ENCODE assay signal across 9 cellular contexts in the genomic region with DNA sequence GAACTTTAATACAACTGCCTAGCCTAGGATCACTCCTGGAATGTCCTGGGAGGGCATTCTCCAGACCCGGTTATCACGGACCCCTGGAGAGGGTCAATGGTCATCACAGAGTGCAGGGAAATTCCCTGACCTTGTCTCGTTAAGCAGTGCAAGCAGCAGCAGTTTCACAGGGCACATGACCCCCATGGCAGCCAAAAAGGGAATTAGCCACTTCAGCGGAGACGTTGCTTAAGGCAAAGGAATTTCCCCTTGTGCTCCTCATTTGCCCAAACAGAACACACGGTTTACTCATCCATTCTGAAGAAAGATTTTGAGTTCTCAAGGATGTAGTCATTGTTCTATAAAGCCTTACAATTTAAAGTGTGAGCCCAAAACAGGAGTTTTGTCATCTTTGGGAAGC.
DNase-seq lines count a peak whose midpoint lies in the region; ATAC-seq, FAIRE-seq and TF ChIP-seq lines count a peak whose summit lies in the region.
"Had no signal": no experiment of that assay in that cellular context is flagged by ENCODE, and none has a peak within 500 bp of the region (broad histone marks: within the 10 kb centered on the region; RNA-seq: fewer than 3 reads in every experiment).

No MANE protein-coding gene starts in this region.

- TF ChIP-seq CTCF in gastrocnemius medialis (IDR thresholded peaks at IDR 0.05 in 4 of 5, conservative IDR thresholded peaks at IDR 0.05 in 1 of 5): no peak

- POLR2A ChIA-PET in naive thymus-derived CD8-positive, alpha-beta T cell (lab: Charles Lee): no interaction called here

- H3K4me1 Mint-ChIP-seq in naive thymus-derived CD8-positive, alpha-beta T cell: no peaks in the 10 kb centered on the region

- H3K36me3 ChIP-seq in adipocyte (ENCODE audit: control insufficient read depth, insufficient read depth, low read length, severe bottlenecking): no peaks in the 10 kb centered on the region
- H3K36me3 ChIP-seq in gastrocnemius medialis: no peaks in the 10 kb centered on the region

- intact Hi-C loops in left ventricle myocardium superior (cut with micrococcal nuclease) (no loop called here), gastrocnemius medialis (cut with DNase I; ENCODE audit: low total_unique reads) (no loop called here)

- peaks cover 76% of the 10 kb centered on the region for H3K4me1 ChIP-seq in adipocyte (ENCODE audit: control insufficient read depth, insufficient read depth, low read length)
- H3K4me1 ChIP-seq in gastrocnemius medialis: peaks cover 3 to 4% of the 10 kb centered on the region in 2 donors

- ATAC-seq in left ventricle myocardium superior (peak; percentile 61), gastrocnemius medialis (peak; percentile 55 to 80)
- no peak for ATAC-seq in activated naive CD4-positive, alpha-beta T cell treated with anti-CD3 and anti-CD28 coated beads, Interleukin-2, amount 50 U/mL, for 72 hours
- no peak for ATAC-seq in naive thymus-derived CD8-positive, alpha-beta T cell

- TF ChIP-seq POLR2A in GM12892 (IDR thresholded peaks at IDR 0.05; ENCODE audit: low read depth, low read length) (no peak), gastrocnemius medialis (IDR thresholded peaks at IDR 0.05) (no peak)

- H3K27me3 Mint-ChIP-seq in naive thymus-derived CD8-positive, alpha-beta T cell: peaks cover 0 to 5% (median 0%) of the 10 kb centered on the region in 5 donors

- DNase-seq in GM12892 (ENCODE audit: insufficient read length) (no peak), adipocyte (ENCODE audit: low read depth) (peak; percentile 94), left ventricle myocardium superior (peak; percentile 33), gastrocnemius medialis (peak; percentile 44 to 64), AML-193 (lab: John Stamatoyannopoulos, UW) (no peak)
- DNase-seq in activated CD8-positive, alpha-beta memory T cell treated with anti-CD3 and anti-CD28 coated beads, Interleukin-2, amount 50 U/mL, for 48 hours: no peak
- DNase-seq in activated naive CD4-positive, alpha-beta T cell treated with anti-CD3 and anti-CD28 coated beads, Interleukin-2, amount 50 U/mL, for 72 hours (ENCODE audit: low spot score in 2 of 2): no peak
- no peak for DNase-seq in naive thymus-derived CD8-positive, alpha-beta T cell
- DNase-seq: activated naive CD4-positive, alpha-beta T cell had no signal

- no peaks in the 10 kb centered on the region for H3K9me3 Mint-ChIP-seq in activated naive CD4-positive, alpha-beta T cell treated with anti-CD3 and anti-CD28 coated beads, Interleukin-2, amount 50 U/mL, for 72 hours
- no peaks in the 10 kb centered on the region for H3K9me3 Mint-ChIP-seq in naive thymus-derived CD8-positive, alpha-beta T cell

- no peak overlapping the region for H3K27ac Mint-ChIP-seq in activated naive CD4-positive, alpha-beta T cell treated with anti-CD3 and anti-CD28 coated beads, Interleukin-2, amount 50 U/mL, for 72 hours
- no peak overlapping the region for H3K27ac Mint-ChIP-seq in naive thymus-derived CD8-positive, alpha-beta T cell

- peak overlapping the region in 1 of 4 donors; percentile 36 for H3K27ac ChIP-seq in gastrocnemius medialis

- in situ Hi-C loops in gastrocnemius medialis (cut with MboI; ENCODE audit: low sequenced_read_pairs in 4 of 4): loop anchor here in 2 of 4 donors (25.0 kb wide), 1 partner anchor 657 kb away; no protein-coding TSS in a partner anchor

- H3K36me3 Mint-ChIP-seq in activated naive CD4-positive, alpha-beta T cell treated with anti-CD3 and anti-CD28 coated beads, Interleukin-2, amount 50 U/mL, for 72 hours: no peaks in the 10 kb centered on the region
- H3K36me3 Mint-ChIP-seq in naive thymus-derived CD8-positive, alpha-beta T cell: no peaks in the 10 kb centered on the region

- H3K9ac ChIP-seq in adipocyte (ENCODE audit: low read length): peak overlapping the region; percentile 81

- H3K27me3 ChIP-seq in adipocyte (replicated peaks; ENCODE audit: control insufficient read depth, insufficient read depth, low read length) (no peaks in the 10 kb centered on the region), gastrocnemius medialis (no peaks in the 10 kb centered on the region)

- H3K9me3 ChIP-seq in adipocyte (ENCODE audit: control insufficient read depth, low read length) (no peaks in the 10 kb centered on the region), gastrocnemius medialis (no peaks in the 10 kb centered on the region)

- H3K4me3 Mint-ChIP-seq in naive thymus-derived CD8-positive, alpha-beta T cell: no peak overlapping the region

- FAIRE-seq in GM12892 (lab: Jason Lieb, UNC): peak; percentile 70

- H3K4me3 ChIP-seq in adipocyte (ENCODE audit: low read length) (peak overlapping the region; percentile 33), gastrocnemius medialis (no peak overlapping the region)

Comparison
In these comparisons a context has a peak if more than half of its experiments do, and no peak if none do; other contexts are left out.
1. DNase-seq: peak in adipocyte (single experiment), left ventricle myocardium superior (single experiment) and gastrocnemius medialis (2 of 2); none in GM12892 (single experiment), activated CD8-positive, alpha-beta memory T cell treated with anti-CD3 and anti-CD28 coated beads, Interleukin-2, amount 50 U/mL, for 48 hours (single experiment), activated naive CD4-positive, alpha-beta T cell treated with anti-CD3 and anti-CD28 coated beads, Interleukin-2, amount 50 U/mL, for 72 hours (0 of 2), AML-193 (0 of 2) and naive thymus-derived CD8-positive, alpha-beta T cell (0 of 10).
2. ATAC-seq: peak in left ventricle myocardium superior (single experiment) and gastrocnemius medialis (2 of 2); none in activated naive CD4-positive, alpha-beta T cell treated with anti-CD3 and anti-CD28 coated beads, Interleukin-2, amount 50 U/mL, for 72 hours (0 of 2) and naive thymus-derived CD8-positive, alpha-beta T cell (0 of 2).